30 cellular contexts compared by ENCODE assay signal in genomic region chr4:66956852-66957251, GRCh38.
DNase-seq lines count a peak whose midpoint lies in the region; ATAC-seq and TF ChIP-seq lines count a peak whose summit lies in the region.
"Had no signal": no experiment of that assay in that cellular context is flagged by ENCODE, and none has a peak within 500 bp of the region (broad histone marks: within the 10 kb centered on the region; RNA-seq: fewer than 3 reads in every experiment).

No MANE protein-coding gene starts in this region.

- H3F3A ChIP-seq in GM23338 (replicated peaks; ENCODE audit: low read depth), result no peaks in the 10 kb centered on the region

- H3K4me3 ChIP-seq in GM23338 (no peak overlapping the region), foreskin fibroblast (ENCODE audit: low read depth in 1 of 2, low read length in 2 of 2) (no peak overlapping the region)
- H3K4me3 ChIP-seq: A549; BLaER1; BLaER1 treated with 17β-estradiol and CSF1 and Interleukin-3, amounts not matched to agents 10 nM and 100 nM had no signal

- H3K4me3 Mint-ChIP-seq in GM23338 (no peak overlapping the region), WTC11 (no peak overlapping the region)
- H3K4me3 Mint-ChIP-seq: B cell; CD14-positive monocyte; CD4-positive, alpha-beta memory T cell; CD4-positive, alpha-beta T cell; CD4-positive, CD25-positive, alpha-beta regulatory T cell; CD8-positive, alpha-beta memory T cell; CD8-positive, alpha-beta T cell had no signal

- peaks cover 3% of the 10 kb centered on the region for H3K9me2 ChIP-seq in GM23338 (ENCODE audit: insufficient read depth)

- H3K36me3 ChIP-seq in GM23338 (ENCODE audit: insufficient read depth), result no peaks in the 10 kb centered on the region
- H3K36me3 ChIP-seq: BE2C; BLaER1; BLaER1 treated with 17β-estradiol and CSF1 and Interleukin-3, amounts not matched to agents 10 nM and 100 nM had no signal

- CTCF ChIA-PET in WTC11 (lab: Charles Lee), result no interaction called here

- POLR2A ChIA-PET in WTC11 (lab: Charles Lee), result no interaction called here

- no peaks in the 10 kb centered on the region for H3K36me3 Mint-ChIP-seq in GM23338 (ENCODE audit: low read depth)
- no peaks in the 10 kb centered on the region for H3K36me3 Mint-ChIP-seq in WTC11
- H3K36me3 Mint-ChIP-seq: CD14-positive monocyte; CD4-positive, alpha-beta memory T cell; CD4-positive, CD25-positive, alpha-beta regulatory T cell; CD8-positive, alpha-beta memory T cell; CD8-positive, alpha-beta T cell had no signal

- TF ChIP-seq CTCF in GM23338 (conservative IDR thresholded peaks at IDR 0.05; ENCODE audit: low read depth in 2 of 2), result no peak
- TF ChIP-seq CTCF in WTC11 (IDR thresholded peaks at IDR 0.05), result no peak
- TF ChIP-seq CTCF in foreskin fibroblast (IDR thresholded peaks at IDR 0.05; ENCODE audit: low read depth, low read length), result no peak

- H3K4me1 ChIP-seq in GM23338 (ENCODE audit: insufficient read depth), result peaks cover 7% of the 10 kb centered on the region; the same call in 1 of the 2 replicates
- H3K4me1 ChIP-seq: A549, BE2C, BLaER1, Caco-2 had no signal

- peak overlapping the region; percentile 88 for H2AFZ ChIP-seq in GM23338

- no peak overlapping the region for H3K27ac Mint-ChIP-seq in GM23338
- no peak overlapping the region for H3K27ac Mint-ChIP-seq in WTC11
- H3K27ac Mint-ChIP-seq: B cell; CD14-positive monocyte; CD4-positive, alpha-beta memory T cell; CD4-positive, alpha-beta T cell; CD4-positive, CD25-positive, alpha-beta regulatory T cell; CD8-positive, alpha-beta memory T cell; CD8-positive, alpha-beta T cell had no signal

- H3K9me3 Mint-ChIP-seq in GM23338 (no peaks in the 10 kb centered on the region), WTC11 (peaks cover 7% of the 10 kb centered on the region)

- ATAC-seq in GM23338, result peak; percentile 53
- ATAC-seq in WTC11, result peak; percentile 56
- ATAC-seq: A549; CD8-positive, alpha-beta T cell had no signal

- H3K4me1 Mint-ChIP-seq in GM23338 (peaks cover 9% of the 10 kb centered on the region), WTC11 (peaks cover 7% of the 10 kb centered on the region)
- H3K4me1 Mint-ChIP-seq: CD4-positive, alpha-beta memory T cell; CD4-positive, CD25-positive, alpha-beta regulatory T cell; CD8-positive, alpha-beta memory T cell had no signal

- no peaks in the 10 kb centered on the region for H4K20me1 ChIP-seq in GM23338 (replicated peaks; ENCODE audit: insufficient read depth)
- H4K20me1 ChIP-seq: BLaER1; BLaER1 treated with 17β-estradiol and CSF1 and Interleukin-3, amounts not matched to agents 10 nM and 100 nM had no signal

- H3K27me3 ChIP-seq in GM23338 (ENCODE audit: insufficient read depth), result no peaks in the 10 kb centered on the region
- H3K27me3 ChIP-seq: BE2C; BLaER1; BLaER1 treated with 17β-estradiol and CSF1 and Interleukin-3, amounts not matched to agents 10 nM and 100 nM had no signal

- H3K79me2 ChIP-seq in GM23338 (replicated peaks; ENCODE audit: insufficient read depth), result no peaks in the 10 kb centered on the region

- no peak overlapping the region for H3K4me2 ChIP-seq in GM23338
- H3K4me2 ChIP-seq: A549; BLaER1; BLaER1 treated with 17β-estradiol and CSF1 and Interleukin-3, amounts not matched to agents 10 nM and 100 nM had no signal

- no peak overlapping the region for H3K27ac ChIP-seq in GM23338 (ENCODE audit: low read depth)
- H3K27ac ChIP-seq: 22Rv1; A549; BLaER1; BLaER1 treated with 17β-estradiol and CSF1 and Interleukin-3, amounts not matched to agents 10 nM and 100 nM; C4-2B had no signal

- DNase-seq in GM23338 (ENCODE audit: low spot score) (peak; percentile 16), WTC11 (ENCODE audit: low spot score) (no peak), foreskin fibroblast (no peak), NCI-H146 treated with DMSO at 0.1 percent for 48 hours (lab: John Stamatoyannopoulos, UW; ENCODE audit: unreplicated experiment) (no peak)
- DNase-seq: 8988T; ACHN; AML-193; BE2C; C1 segment of cervical spinal cord; Caco-2; Calu3; CD4-positive, alpha-beta T cell; CD4-positive, CD25-positive, alpha-beta regulatory T cell; CD8-positive, alpha-beta memory T cell; CD8-positive, alpha-beta T cell; COR-L47; DMS 273 treated with DMSO at 0.1 percent for 48 hours; DMS153; DMS79; DMS79 treated with DMSO at 0.1 percent for 48 hours; DND-41; EL had no signal

- H3K27me3 Mint-ChIP-seq in GM23338 (ENCODE audit: insufficient read depth, low read depth, poor library complexity) (peaks cover under 1% of the 10 kb centered on the region), WTC11 (ENCODE audit: low read depth) (no peaks in the 10 kb centered on the region)
- H3K27me3 Mint-ChIP-seq: B cell; CD4-positive, alpha-beta memory T cell; CD4-positive, alpha-beta T cell; CD4-positive, CD25-positive, alpha-beta regulatory T cell; CD8-positive, alpha-beta memory T cell had no signal

TF ChIP-seq in GM23338, 12 proteins besides CTCF, POLR2A, EP300 and RAD21 (continues in another document):
- no peak for TF ChIP-seq ZNF331 (CRISPR knock-in tag; IDR thresholded peaks at IDR 0.05; ENCODE audit: low read depth)
- TF ChIP-seq CREB1 (CRISPR knock-in tag; IDR thresholded peaks at IDR 0.05; ENCODE audit: low read depth), result no peak
- TF ChIP-seq NANOG (IDR thresholded peaks at IDR 0.05; ENCODE audit: borderline replicate concordance), result no peak
- TF ChIP-seq ZNF114 (CRISPR knock-in tag; IDR thresholded peaks at IDR 0.05), result no peak
- TF ChIP-seq JUNB (IDR thresholded peaks at IDR 0.05; ENCODE audit: unreplicated experiment), result no peak
- TF ChIP-seq REST (IDR thresholded peaks at IDR 0.05; ENCODE audit: unreplicated experiment), result no peak

TF ChIP-seq in WTC11, 78 proteins besides CTCF, POLR2A, EP300 and RAD21 (continues in another document):
- TF ChIP-seq ZNF281 (CRISPR knock-in tag; IDR thresholded peaks at IDR 0.05), result no peak
- no peak for TF ChIP-seq AR (CRISPR knock-in tag; IDR thresholded peaks at IDR 0.05)
- TF ChIP-seq EMX1 (CRISPR knock-in tag; IDR thresholded peaks at IDR 0.05), result no peak
- no peak for TF ChIP-seq MXD4 (CRISPR knock-in tag; IDR thresholded peaks at IDR 0.05; ENCODE audit: borderline replicate concordance)
- no peak for TF ChIP-seq FOXK1 (CRISPR knock-in tag; IDR thresholded peaks at IDR 0.05)
- no peak for TF ChIP-seq NR2C2 (CRISPR knock-in tag; IDR thresholded peaks at IDR 0.05)
- TF ChIP-seq ZNF232 (CRISPR knock-in tag; IDR thresholded peaks at IDR 0.05), result no peak
- TF ChIP-seq NR3C1 (CRISPR knock-in tag; conservative IDR thresholded peaks at IDR 0.05; ENCODE audit: low read depth), result no peak
- no peak for TF ChIP-seq ZNF219 (CRISPR knock-in tag; IDR thresholded peaks at IDR 0.05; ENCODE audit: borderline replicate concordance)
- TF ChIP-seq ZNF671 (CRISPR knock-in tag; IDR thresholded peaks at IDR 0.05), result no peak
- TF ChIP-seq ZNF512 (CRISPR knock-in tag; IDR thresholded peaks at IDR 0.05; ENCODE audit: borderline replicate concordance), result no peak
